Comparison of ENCODE assay signal across 7 cellular contexts in genomic region chr14:32068708-32069107, GRCh38.
"Had no signal": no experiment of that assay in that cellular context is flagged by ENCODE, and none has a peak within 500 bp of the region (broad histone marks: within the 10 kb centered on the region; RNA-seq: fewer than 3 reads in every experiment).

No MANE protein-coding gene starts in this region.

- FAIRE-seq: HepG2 had no signal

- H2AFZ ChIP-seq: GM23248 had no signal

- H3K9ac ChIP-seq: GM23248 had no signal

- H3K36me3 ChIP-seq: HAP-1 had no signal

- ATAC-seq: HCT116, HepG2 had no signal

- H3K27ac ChIP-seq: GM23248 had no signal

- DNase-seq: GM23248, GOT3, H7, KG1 had no signal

- H3K4me3 ChIP-seq: GM23248, HAP-1 had no signal

- H3K9me3 ChIP-seq: HAP-1 had no signal
